10 cellular contexts compared by ENCODE assay signal in genomic region chr10:79331226-79331625, GRCh38. TPM values are rescaled to one million over a fixed set of nuclear protein-coding genes. Genes with fewer than 3 reads are reported as not detected.
DNase-seq lines count a peak whose midpoint lies in the region; ATAC-seq and TF ChIP-seq lines count a peak whose summit lies in the region.
"Had no signal": no experiment of that assay in that cellular context is flagged by ENCODE, and none has a peak within 500 bp of the region (broad histone marks: within the 10 kb centered on the region; RNA-seq: fewer than 3 reads in every experiment).

No MANE protein-coding gene starts in this region.

- DNase-seq in activated CD4-positive, alpha-beta T cell treated with anti-CD3 and anti-CD28 coated beads, Interleukin-2, amount 10 ng/mL, durations not matched to agents 24 days and 14 days: no peak
- no peak for DNase-seq in activated CD4-positive, alpha-beta T cell treated with anti-CD3 and anti-CD28 coated beads, Interleukin-2, amount 50 U/mL, for 4 hours
- DNase-seq in activated CD4-positive, alpha-beta memory T cell treated with anti-CD3 and anti-CD28 coated beads for 36 hours: peak; percentile 57
- DNase-seq in omental fat pad (ENCODE audit: low spot score): no peak
- DNase-seq in NCI-H2196 (lab: John Stamatoyannopoulos, UW; ENCODE audit: unreplicated experiment): no peak
- DNase-seq in NCI-H446 (lab: John Stamatoyannopoulos, UW): no peak
- no peak for DNase-seq in ureter (ENCODE audit: low spot score)
- DNase-seq: caudate nucleus, MM.1S had no signal

- peak; percentile 14 for ATAC-seq in HG02571 (IDR thresholded peaks at IDR 0.05; ENCODE audit: unreplicated experiment)
- peak; percentile 25 for ATAC-seq in omental fat pad (ENCODE audit: low FRiP score)

- H3K27ac Mint-ChIP-seq in activated CD4-positive, alpha-beta T cell treated with anti-CD3 and anti-CD28 coated beads, Interleukin-2, amount 10 ng/mL, durations not matched to agents 24 days and 14 days: peak overlapping the region; percentile 95
- peak overlapping the region; percentile 89 for H3K27ac Mint-ChIP-seq in activated CD4-positive, alpha-beta memory T cell treated with anti-CD3 and anti-CD28 coated beads for 36 hours

- intact Hi-C loops in activated CD4-positive, alpha-beta T cell treated with anti-CD3 and anti-CD28 coated beads, Interleukin-2, amount 10 ng/mL, durations not matched to agents 24 days and 14 days (cut with micrococcal nuclease): loop anchor here (1.0 to 10.0 kb wide), 7 partner anchors 8 to 754 kb away; partner anchors contain the start of genes PPIF and ZMIZ1
- intact Hi-C loops in activated CD4-positive, alpha-beta memory T cell treated with anti-CD3 and anti-CD28 coated beads for 36 hours (cut with micrococcal nuclease): loop anchor here (1.0 to 2.0 kb wide), 4 partner anchors 8 to 45 kb away; partner anchors contain the start of gene PPIF

- H3K9me3 Mint-ChIP-seq in activated CD4-positive, alpha-beta T cell treated with anti-CD3 and anti-CD28 coated beads, Interleukin-2, amount 10 ng/mL, durations not matched to agents 24 days and 14 days: peaks cover 9% of the 10 kb centered on the region
- no peaks in the 10 kb centered on the region for H3K9me3 Mint-ChIP-seq in activated CD4-positive, alpha-beta memory T cell treated with anti-CD3 and anti-CD28 coated beads for 36 hours

- peak overlapping the region; percentile 56 for H3K4me3 Mint-ChIP-seq in activated CD4-positive, alpha-beta T cell treated with anti-CD3 and anti-CD28 coated beads, Interleukin-2, amount 10 ng/mL, durations not matched to agents 24 days and 14 days
- no peak overlapping the region for H3K4me3 Mint-ChIP-seq in activated CD4-positive, alpha-beta memory T cell treated with anti-CD3 and anti-CD28 coated beads for 36 hours

- POLR2A ChIA-PET in activated CD4-positive, alpha-beta memory T cell treated with anti-CD3 and anti-CD28 coated beads for 36 hours (lab: Charles Lee): interaction anchor here (0.6 to 2.9 kb wide), 7 partner anchors 9 to 103 kb away, joined by 3 to 22 read pairs (median 7); partner anchors contain the start of gene PPIF

- no peaks in the 10 kb centered on the region for H3K27me3 Mint-ChIP-seq in activated CD4-positive, alpha-beta T cell treated with anti-CD3 and anti-CD28 coated beads, Interleukin-2, amount 10 ng/mL, durations not matched to agents 24 days and 14 days
- H3K27me3 Mint-ChIP-seq in activated CD4-positive, alpha-beta memory T cell treated with anti-CD3 and anti-CD28 coated beads for 36 hours: no peaks in the 10 kb centered on the region

- TF ChIP-seq CTCF in omental fat pad (IDR thresholded peaks at IDR 0.05): no peak

- peaks cover 57% of the 10 kb centered on the region for H3K4me1 Mint-ChIP-seq in activated CD4-positive, alpha-beta T cell treated with anti-CD3 and anti-CD28 coated beads, Interleukin-2, amount 10 ng/mL, durations not matched to agents 24 days and 14 days
- H3K4me1 Mint-ChIP-seq in activated CD4-positive, alpha-beta memory T cell treated with anti-CD3 and anti-CD28 coated beads for 36 hours (ENCODE audit: low read depth): peaks cover 41% of the 10 kb centered on the region

- peaks cover 5% of the 10 kb centered on the region for H3K36me3 Mint-ChIP-seq in activated CD4-positive, alpha-beta T cell treated with anti-CD3 and anti-CD28 coated beads, Interleukin-2, amount 10 ng/mL, durations not matched to agents 24 days and 14 days (ENCODE audit: low read depth)
- H3K36me3 Mint-ChIP-seq in activated CD4-positive, alpha-beta memory T cell treated with anti-CD3 and anti-CD28 coated beads for 36 hours: no peaks in the 10 kb centered on the region

- CTCF ChIA-PET in activated CD4-positive, alpha-beta memory T cell treated with anti-CD3 and anti-CD28 coated beads for 36 hours (lab: Charles Lee): interaction anchor here (0.9 to 1.8 kb wide), 8 partner anchors 8 to 45 kb away, joined by 3 to 9 read pairs (median 4); partner anchors contain the start of gene PPIF

RNA-seq across cellular contexts. Expression of gene PPIF, which starts 16.0 kb away (rescaled TPM):
- total RNA-seq in activated CD4-positive, alpha-beta T cell treated with anti-CD3 and anti-CD28 coated beads, Interleukin-2, amount 10 ng/mL, durations not matched to agents 24 days and 14 days: 157 and 161 TPM in 2 replicates
- total RNA-seq in activated CD4-positive, alpha-beta memory T cell treated with anti-CD3 and anti-CD28 coated beads for 36 hours: 10 to 100 TPM; 87.2 to 94.0 TPM
- total RNA-seq in omental fat pad (100 to 1,000 TPM in 2 of 4 donors, 10 to 100 TPM in 2; 34.2 to 141 (median 94.5) TPM), ureter (108 TPM)
